ENCODE assay signal across 19 cellular contexts in genomic region chr1:185442065-185442464, GRCh38.
DNase-seq lines count a peak whose midpoint lies in the region; ATAC-seq and TF ChIP-seq lines count a peak whose summit lies in the region.
"Had no signal": no experiment of that assay in that cellular context is flagged by ENCODE, and none has a peak within 500 bp of the region (broad histone marks: within the 10 kb centered on the region; RNA-seq: fewer than 3 reads in every experiment).

No MANE protein-coding gene starts in this region.

- H3K4me1 ChIP-seq in RWPE2 (ENCODE audit: insufficient read depth, poor library complexity, severe bottlenecking), result peaks cover 32% of the 10 kb centered on the region

- no peak for TF ChIP-seq CTCF in RWPE2 (IDR thresholded peaks at IDR 0.05; ENCODE audit: poor library complexity, severe bottlenecking)
- TF ChIP-seq CTCF in chondrocyte (IDR thresholded peaks at IDR 0.05), result no peak
- TF ChIP-seq CTCF in nephron (IDR thresholded peaks at IDR 0.05; ENCODE audit: unreplicated experiment in 3 of 3), result no peak

- H3K27me3 Mint-ChIP-seq in chondrocyte (ENCODE audit: low read depth), result no peaks in the 10 kb centered on the region
- no peaks in the 10 kb centered on the region for H3K27me3 Mint-ChIP-seq in nephron (ENCODE audit: low read depth)
- H3K27me3 Mint-ChIP-seq: activated CD4-positive, alpha-beta memory T cell treated with anti-CD3 and anti-CD28 coated beads for 36 hours had no signal

- H3K36me3 Mint-ChIP-seq in chondrocyte (ENCODE audit: low read depth) (no peaks in the 10 kb centered on the region), nephron (ENCODE audit: low read depth) (no peaks in the 10 kb centered on the region)
- H3K36me3 Mint-ChIP-seq: activated CD4-positive, alpha-beta memory T cell treated with anti-CD3 and anti-CD28 coated beads for 36 hours; stimulated activated effector memory CD8-positive, alpha-beta T cell treated with anti-CD3 and anti-CD28 coated beads, Interleukin-12 subunit alpha, Interleukin-12 subunit beta, amount 100 ng/mL, for 72 hours had no signal

- DNase-seq in NCI-H524 (lab: John Stamatoyannopoulos, UW), result peak; percentile 1 to 49
- DNase-seq in NCI-H524 treated with DMSO at 0.1 percent for 48 hours (lab: John Stamatoyannopoulos, UW), result no peak
- DNase-seq in RWPE2 (ENCODE audit: low spot score), result no peak
- peak; percentile 51 for DNase-seq in chondrocyte (ENCODE audit: low spot score)
- DNase-seq in SIG-M5 treated with dmso at 0.1 percent for 504 hours (lab: John Stamatoyannopoulos, UW; ENCODE audit: unreplicated experiment), result no peak
- no peak for DNase-seq in activated CD4-positive, CD25-positive, alpha-beta regulatory T cell (lab: John Stamatoyannopoulos, UW)
- no peak for DNase-seq in NCI-H510A (lab: John Stamatoyannopoulos, UW)
- DNase-seq: activated CD4-positive, alpha-beta memory T cell treated with anti-CD3 and anti-CD28 coated beads for 36 hours; central memory CD4-positive, alpha-beta T cell; effector memory CD4-positive, alpha-beta T cell; mesendoderm; NCI-H187; NCI-H446 treated with DMSO at 0.1 percent for 48 hours had no signal

- H3K27me3 ChIP-seq in RWPE2 (ENCODE audit: insufficient read depth, poor library complexity, severe bottlenecking), result no peaks in the 10 kb centered on the region
- H3K27me3 ChIP-seq: tibial nerve had no signal

- H3K9me3 ChIP-seq in RWPE2 (ENCODE audit: severe bottlenecking), result no peaks in the 10 kb centered on the region
- H3K9me3 ChIP-seq: tibial nerve had no signal

- ATAC-seq in RWPE2 (ENCODE audit: low read depth), result no peak
- ATAC-seq: stimulated activated effector memory CD8-positive, alpha-beta T cell treated with anti-CD3 and anti-CD28 coated beads, Interleukin-12 subunit alpha, Interleukin-12 subunit beta, amount 100 ng/mL, for 72 hours had no signal

- no peaks in the 10 kb centered on the region for H3K36me3 ChIP-seq in RWPE2 (ENCODE audit: low read depth)
- H3K36me3 ChIP-seq: tibial nerve had no signal

- peak overlapping the region; percentile 76 for H3K27ac ChIP-seq in RWPE2 (ENCODE audit: poor library complexity, severe bottlenecking)
- H3K27ac ChIP-seq: 22Rv1, C4-2B, tibial nerve had no signal

- H3K4me3 Mint-ChIP-seq in chondrocyte (ENCODE audit: unreplicated experiment) (no peak overlapping the region), nephron (no peak overlapping the region)
- H3K4me3 Mint-ChIP-seq: activated CD4-positive, alpha-beta memory T cell treated with anti-CD3 and anti-CD28 coated beads for 36 hours; neural crest cell; stimulated activated effector memory CD8-positive, alpha-beta T cell treated with anti-CD3 and anti-CD28 coated beads, Interleukin-12 subunit alpha, Interleukin-12 subunit beta, amount 100 ng/mL, for 72 hours had no signal

- H3K4me1 Mint-ChIP-seq in chondrocyte (ENCODE audit: low read depth) (peaks cover 12% of the 10 kb centered on the region), nephron (peaks cover 17% of the 10 kb centered on the region)

- H3K9me3 Mint-ChIP-seq in chondrocyte (ENCODE audit: low read depth) (no peaks in the 10 kb centered on the region), nephron (no peaks in the 10 kb centered on the region)
- H3K9me3 Mint-ChIP-seq: activated CD4-positive, alpha-beta memory T cell treated with anti-CD3 and anti-CD28 coated beads for 36 hours; neural crest cell; stimulated activated effector memory CD8-positive, alpha-beta T cell treated with anti-CD3 and anti-CD28 coated beads, Interleukin-12 subunit alpha, Interleukin-12 subunit beta, amount 100 ng/mL, for 72 hours had no signal

- H3K27ac Mint-ChIP-seq in chondrocyte (ENCODE audit: unreplicated experiment) (peak overlapping the region; percentile 88), nephron (peak overlapping the region in 2 of 3 experiments; percentile 63 to 67)
- H3K27ac Mint-ChIP-seq: activated CD4-positive, alpha-beta memory T cell treated with anti-CD3 and anti-CD28 coated beads for 36 hours; stimulated activated effector memory CD8-positive, alpha-beta T cell treated with anti-CD3 and anti-CD28 coated beads, Interleukin-12 subunit alpha, Interleukin-12 subunit beta, amount 100 ng/mL, for 72 hours had no signal

- no peak overlapping the region for H3K4me3 ChIP-seq in RWPE2 (ENCODE audit: severe bottlenecking)
- H3K4me3 ChIP-seq: tibial nerve had no signal

Comparison
In these comparisons a context has a peak if more than half of its experiments do, and no peak if none do; other contexts are left out.
1. DNase-seq: peak in NCI-H524 (2 of 2) and chondrocyte (single experiment); none in NCI-H524 treated with DMSO at 0.1 percent for 48 hours (single experiment), RWPE2 (single experiment), SIG-M5 treated with dmso at 0.1 percent for 504 hours (single experiment), activated CD4-positive, CD25-positive, alpha-beta regulatory T cell (0 of 4) and NCI-H510A (single experiment).